Comparison of ENCODE assay signal across 10 cellular contexts in genomic region chr10:4650572-4650971, GRCh38.
A peak's percentile ranks its signal among the peaks of the same experiment; 100 is the strongest.
DNase-seq lines count a peak whose midpoint lies in the region; ATAC-seq and TF ChIP-seq lines count a peak whose summit lies in the region.
"Had no signal": no experiment of that assay in that cellular context is flagged by ENCODE, and none has a peak within 500 bp of the region (broad histone marks: within the 10 kb centered on the region; RNA-seq: fewer than 3 reads in every experiment).

No MANE protein-coding gene starts in this region.

- peak overlapping the region; percentile 42 for H4K91ac ChIP-seq in trophoblast cell (ENCODE audit: low read depth, low read length)

- CTCF ChIA-PET in BJ (lab: Yijun Ruan, JAX): interaction anchor here (0.6 kb wide), 1 partner anchor 145 kb away, joined by 5 read pairs; no protein-coding TSS in a partner anchor

- H3K9me3 Mint-ChIP-seq in activated naive CD4-positive, alpha-beta T cell treated with anti-CD3 and anti-CD28 coated beads, Interleukin-2, amount 50 U/mL, for 72 hours: peaks cover 0 to 5% of the 10 kb centered on the region in 2 donors

- H3K4ac ChIP-seq in trophoblast cell (ENCODE audit: low read depth, low read length): no peak overlapping the region

- no peak overlapping the region for H3K4me2 ChIP-seq in trophoblast cell (ENCODE audit: low read length)

- H3K23ac ChIP-seq in trophoblast cell (ENCODE audit: low read length): no peak overlapping the region

- H4K12ac ChIP-seq in trophoblast cell (ENCODE audit: low read depth, low read length): no peak overlapping the region

- H3K9ac ChIP-seq in trophoblast cell (ENCODE audit: low read length): no peak overlapping the region

- H3K27ac Mint-ChIP-seq in activated naive CD4-positive, alpha-beta T cell treated with anti-CD3 and anti-CD28 coated beads, Interleukin-2, amount 50 U/mL, for 72 hours: no peak overlapping the region
- H3K27ac Mint-ChIP-seq: WTC11 had no signal

- peaks cover 2 to 6% of the 10 kb centered on the region in 2 experiments for H3K4me1 ChIP-seq in trophoblast cell (ENCODE audit: control insufficient read depth in 1 of 2, insufficient read depth in 2 of 2, low read length in 2 of 2)

- POLR2A ChIA-PET in BJ (lab: Charles Lee): no interaction called here

- no peaks in the 10 kb centered on the region for H3K9me3 ChIP-seq in trophoblast cell (ENCODE audit: insufficient read depth, low read depth, low read length)

- H2BK5ac ChIP-seq in trophoblast cell (ENCODE audit: low read depth, low read length, poor library complexity): no peak overlapping the region

- peak overlapping the region; percentile 30 for H2BK12ac ChIP-seq in trophoblast cell (ENCODE audit: low read length)

- H2AK5ac ChIP-seq in trophoblast cell (ENCODE audit: low read length): no peak overlapping the region

- H2AFZ ChIP-seq in trophoblast cell (ENCODE audit: insufficient read depth, low read length, poor library complexity): no peak overlapping the region

- no peaks in the 10 kb centered on the region for H3K27me3 ChIP-seq in BJ (ENCODE audit: control insufficient read depth, insufficient read depth, low read length)
- H3K27me3 ChIP-seq in trophoblast cell (ENCODE audit: insufficient read depth, low read length): no peaks in the 10 kb centered on the region

- peaks cover 0 to 6% of the 10 kb centered on the region in 2 donors for H3K36me3 Mint-ChIP-seq in activated naive CD4-positive, alpha-beta T cell treated with anti-CD3 and anti-CD28 coated beads, Interleukin-2, amount 50 U/mL, for 72 hours
- H3K36me3 Mint-ChIP-seq: WTC11 had no signal

- H3K79me2 ChIP-seq in trophoblast cell (ENCODE audit: control insufficient read depth, insufficient read depth, low read length, poor library complexity): no peaks in the 10 kb centered on the region

- no peak overlapping the region for H3K14ac ChIP-seq in trophoblast cell (ENCODE audit: low read length)

- H3K36me3 ChIP-seq in BJ (ENCODE audit: control insufficient read depth, insufficient read depth, low read length) (no peaks in the 10 kb centered on the region), trophoblast cell (ENCODE audit: control insufficient read depth in 1 of 2, insufficient read depth in 2 of 2, low read length in 2 of 2) (no peaks in the 10 kb centered on the region)

- H3K4me3 ChIP-seq in BJ (ENCODE audit: low read depth, low read length) (no peak overlapping the region), fibroblast of mammary gland (ENCODE audit: control insufficient read depth, low read depth, low read length) (no peak overlapping the region), trophoblast cell (ENCODE audit: low read depth, low read length) (no peak overlapping the region)

- no CpG with 5 or more reads among the region's 5 CpGs for WGBS in trophoblast cell (ENCODE audit: extremely low coverage, insufficient coverage, insufficient read length)

- H2BK120ac ChIP-seq in trophoblast cell (ENCODE audit: insufficient read depth, low read length, poor library complexity): no peak overlapping the region

- peaks cover 10% of the 10 kb centered on the region for H3K79me1 ChIP-seq in trophoblast cell (ENCODE audit: low read length)

- H4K8ac ChIP-seq in trophoblast cell (ENCODE audit: low read depth, low read length): no peak overlapping the region

- H3K18ac ChIP-seq in trophoblast cell (ENCODE audit: low read length): no peak overlapping the region

- peak; percentile 14 for DNase-seq in BJ (ENCODE audit: low read depth)
- peak; percentile 23 for DNase-seq in NCI-H345 (lab: John Stamatoyannopoulos, UW)
- peak; percentile 47 for DNase-seq in fibroblast of mammary gland (ENCODE audit: low read depth)
- DNase-seq in trophoblast cell: no peak
- no peak for DNase-seq in KG1 (lab: John Stamatoyannopoulos, UW)
- DNase-seq in activated naive CD4-positive, alpha-beta T cell treated with anti-CD3 and anti-CD28 coated beads, Interleukin-2, amount 50 U/mL, for 72 hours (ENCODE audit: low spot score in 2 of 2): no peak
- DNase-seq in activated CD4-positive, alpha-beta T cell treated with anti-CD3 and anti-CD28 coated beads, Interleukin-2, amount 50 U/mL, for 4 hours: no peak
- no peak for DNase-seq in activated effector memory CD4-positive, alpha-beta T cell treated with Interleukin-2 at 50 U/mL for 16 hours
- DNase-seq: NCI-H1694 had no signal

- no peak overlapping the region for H3K27ac ChIP-seq in trophoblast cell (ENCODE audit: low read depth, low read length)

- TF ChIP-seq CTCF in BJ (IDR thresholded peaks at IDR 0.05; ENCODE audit: insufficient read depth, low read depth, low read length) (0 out of 2 replicates have a peak, but pooled peaks have one; percentile 11), fibroblast of mammary gland (conservative IDR thresholded peaks at IDR 0.05; ENCODE audit: control insufficient read depth, insufficient read depth, low read depth, low read length) (no peak)

- no peak for ATAC-seq in activated naive CD4-positive, alpha-beta T cell treated with anti-CD3 and anti-CD28 coated beads, Interleukin-2, amount 50 U/mL, for 72 hours
- ATAC-seq: WTC11 had no signal

Comparison
In these comparisons a context has a peak if more than half of its experiments do, and no peak if none do; other contexts are left out.
1. DNase-seq: peak in BJ (single experiment), NCI-H345 (single experiment) and fibroblast of mammary gland (single experiment); none in trophoblast cell (0 of 2), KG1 (single experiment), activated naive CD4-positive, alpha-beta T cell treated with anti-CD3 and anti-CD28 coated beads, Interleukin-2, amount 50 U/mL, for 72 hours (0 of 2), activated CD4-positive, alpha-beta T cell treated with anti-CD3 and anti-CD28 coated beads, Interleukin-2, amount 50 U/mL, for 4 hours (0 of 2) and activated effector memory CD4-positive, alpha-beta T cell treated with Interleukin-2 at 50 U/mL for 16 hours (single experiment).